In genomic region chr5:180291943-180292831, GRCh38 we compare ENCODE assay signal across 8 cellular contexts. TPM values are rescaled to one million over a fixed set of nuclear protein-coding genes. Genes with fewer than 3 reads are reported as not detected.
DNase-seq lines count a peak whose midpoint lies in the region; ATAC-seq and TF ChIP-seq lines count a peak whose summit lies in the region.

TSS of gene MAPK9 (minus strand) at chr5:180292083. CDS start at chr5:180280561, 11,522 bp downstream.

- ATAC-seq in GM21619 (IDR thresholded peaks at IDR 0.05; ENCODE audit: unreplicated experiment) (peak; percentile 76), foreskin keratinocyte (peak; percentile 82)

- no peak for TF ChIP-seq CTCF in foreskin keratinocyte (conservative IDR thresholded peaks at IDR 0.05)

- peak; percentile 80 for DNase-seq in EH (ENCODE audit: low read depth)
- DNase-seq in KBM-7, result peak; percentile 55
- DNase-seq in SJCRH30, result peak; percentile 77 to 88
- DNase-seq in activated gamma-delta T cell treated with Interleukin-2 at 50 U/mL for 16 hours, result peak; percentile 80
- DNase-seq in foreskin keratinocyte, result peak in 1 of 2 donors; percentile 41
- DNase-seq in stromal cell of bone marrow (ENCODE audit: low read depth), result peak; percentile 61

- H3K27me3 ChIP-seq in SJCRH30 (no peaks in the 10 kb centered on the region), foreskin keratinocyte (no peaks in the 10 kb centered on the region), neuron (ENCODE audit: insufficient read depth, low read length) (no peaks in the 10 kb centered on the region)

- in situ Hi-C loops in KBM-7 (cut with MboI; ENCODE audit: low pct_unique_long_range_greater_than_20kb, low sequenced_read_pairs), result no loop called here

- H3K4me1 ChIP-seq in SJCRH30, result peaks cover 2% of the 10 kb centered on the region; the same call in 1 of the 2 replicates
- peaks cover 5% of the 10 kb centered on the region for H3K4me1 ChIP-seq in foreskin keratinocyte
- H3K4me1 ChIP-seq in neuron (ENCODE audit: insufficient read depth, low read length), result peaks cover 8% of the 10 kb centered on the region

- H2AFZ ChIP-seq in neuron (ENCODE audit: low read depth, low read length), result peak within 1 kb of the TSS; percentile 99

- H3K4me3 ChIP-seq in SJCRH30 (peak within 1 kb of the TSS; percentile 97), neuron (ENCODE audit: low read length) (peak within 1 kb of the TSS; percentile 72)

- H3K27ac ChIP-seq in SJCRH30 (peak within 1 kb of the TSS; percentile 31; the same call in 1 of the 2 replicates), foreskin keratinocyte (peak within 1 kb of the TSS; percentile 77)

- H3K36me3 ChIP-seq in SJCRH30, result peaks cover 4% of the 10 kb centered on the region; the same call in 1 of the 2 replicates
- no peaks in the 10 kb centered on the region for H3K36me3 ChIP-seq in neuron (ENCODE audit: insufficient read depth, low read length)

- H3K9me3 ChIP-seq in SJCRH30 (replicated peaks), result peaks cover 4% of the 10 kb centered on the region
- H3K9me3 ChIP-seq in neuron (ENCODE audit: low read length), result peaks cover 4% of the 10 kb centered on the region

RNA-seq across cellular contexts. Expression of gene MAPK9, which starts in this region (rescaled TPM):
- total RNA-seq in SJCRH30 (2014; rRNA removed; shearing (Covaris generic)), result 44.5 and 46.6 TPM in 2 replicates
- total RNA-seq in foreskin keratinocyte, result 26.4 and 30.3 TPM in 2 replicates
- 15.0 and 17.9 TPM in 2 replicates for polyA plus RNA-seq in foreskin keratinocyte
